In genomic region chr9:132539071-132539470, GRCh38 we compare ENCODE assay signal across 21 cellular contexts. TPM values are rescaled to one million over a fixed set of nuclear protein-coding genes. Genes with fewer than 3 reads are reported as not detected.
A peak's percentile ranks its signal among the peaks of the same experiment; 100 is the strongest.
DNase-seq lines count a peak whose midpoint lies in the region; ATAC-seq and TF ChIP-seq lines count a peak whose summit lies in the region.
"Had no signal": no experiment of that assay in that cellular context is flagged by ENCODE, and none has a peak within 500 bp of the region (broad histone marks: within the 10 kb centered on the region; RNA-seq: fewer than 3 reads in every experiment).

No MANE protein-coding gene starts in this region.

- no peak overlapping the region for H3K27ac Mint-ChIP-seq in HFFc6
- H3K27ac Mint-ChIP-seq: CD4-positive, alpha-beta T cell; GM23338 had no signal

- TF ChIP-seq POLR2A in suprapubic skin (IDR thresholded peaks at IDR 0.05), result no peak

- TF ChIP-seq EP300 in suprapubic skin (IDR thresholded peaks at IDR 0.05), result no peak

- ATAC-seq in mucosa of descending colon, result peak; percentile 78
- ATAC-seq: GM23338 had no signal

- H3K27me3 ChIP-seq in colonic mucosa (no peaks in the 10 kb centered on the region), suprapubic skin (peaks cover 11% of the 10 kb centered on the region)

- DNase-seq in NCI-H748 (lab: John Stamatoyannopoulos, UW; ENCODE audit: unreplicated experiment) (peak; percentile 19), NCI-H748 treated with DMSO at 0.1 percent for 48 hours (lab: John Stamatoyannopoulos, UW) (no peak), colonic mucosa (peak; percentile 27), mucosa of descending colon (peak; percentile 19 to 48 (median 37)), suprapubic skin (ENCODE audit: low spot score in 2 of 2) (no peak), HFFc6 (no peak), RWPE1 (ENCODE audit: low spot score) (no peak)
- no peak for DNase-seq in stimulated activated CD4-positive, alpha-beta T cell treated with anti-CD3 and anti-CD28 coated beads, Interleukin-4, amount 100 ng/mL, for 24 hours
- DNase-seq: AML-193; Caco-2; CD4-positive, alpha-beta T cell; DMS153; DMS79; GDM1; HCEC 1CT had no signal

- H3K36me3 Mint-ChIP-seq in HFFc6 (ENCODE audit: low read depth), result no peaks in the 10 kb centered on the region

- H3K27ac ChIP-seq in colonic mucosa (no peak overlapping the region), suprapubic skin (no peak overlapping the region), RWPE1 (no peak overlapping the region)
- H3K27ac ChIP-seq: 22Rv1, A549, C4-2B, HL-60 had no signal

- TF ChIP-seq CTCF in colonic mucosa (IDR thresholded peaks at IDR 0.05) (no peak), mucosa of descending colon (IDR thresholded peaks at IDR 0.05) (no peak), suprapubic skin (IDR thresholded peaks at IDR 0.05) (no peak), HFFc6 (IDR thresholded peaks at IDR 0.05) (no peak), RWPE1 (conservative IDR thresholded peaks at IDR 0.05; ENCODE audit: low read depth) (no peak)

- POLR2A ChIA-PET in RWPE1 (lab: Yijun Ruan, JAX; ENCODE audit: low non-redundant PET), result no interaction called here

- H3K36me3 ChIP-seq in colonic mucosa (no peaks in the 10 kb centered on the region), mucosa of descending colon (ENCODE audit: low read depth) (no peaks in the 10 kb centered on the region), suprapubic skin (no peaks in the 10 kb centered on the region)

- H3K4me1 ChIP-seq in colonic mucosa (no peaks in the 10 kb centered on the region), mucosa of descending colon (ENCODE audit: low read depth) (peaks cover 6% of the 10 kb centered on the region), suprapubic skin (no peaks in the 10 kb centered on the region)
- H3K4me1 ChIP-seq: A549, Caco-2 had no signal

- no peak overlapping the region for H3K4me3 ChIP-seq in colonic mucosa
- no peak overlapping the region for H3K4me3 ChIP-seq in mucosa of descending colon
- no peak overlapping the region for H3K4me3 ChIP-seq in suprapubic skin
- H3K4me3 ChIP-seq: A549, GM23338 had no signal

- H3K9me3 Mint-ChIP-seq in HFFc6, result peaks cover 5% of the 10 kb centered on the region

- H3K4me1 Mint-ChIP-seq in HFFc6 (ENCODE audit: low read depth), result no peaks in the 10 kb centered on the region

- H3K27me3 Mint-ChIP-seq in HFFc6 (ENCODE audit: insufficient read depth), result peaks cover 48% of the 10 kb centered on the region

- no peak overlapping the region for H3K9ac ChIP-seq in colonic mucosa (ENCODE audit: low read depth in 2 of 2, low read length in 2 of 2)

- H3K9me3 ChIP-seq in colonic mucosa (no peaks in the 10 kb centered on the region), mucosa of descending colon (peaks cover 4% of the 10 kb centered on the region), suprapubic skin (peaks cover 3% of the 10 kb centered on the region)

- H3K4me3 Mint-ChIP-seq in HFFc6, result no peak overlapping the region
- H3K4me3 Mint-ChIP-seq: CD4-positive, alpha-beta T cell; GM23338 had no signal

- intact Hi-C loops in colonic mucosa (cut with DNase I), result no loop called here
- intact Hi-C loops in mucosa of descending colon (cut with DNase I, micrococcal nuclease), result loop anchor here in 1 of 2 donors (10.0 kb wide), 1 partner anchor 64 kb away; no protein-coding TSS in a partner anchor

- CTCF ChIA-PET in RWPE1 (lab: Yijun Ruan, JAX), result interaction anchor here (0.6 kb wide), 2 partner anchors 12 to 669 kb away, joined by 3 to 5 read pairs; no protein-coding TSS in a partner anchor

- 78% methylated on average over 9 of the region's 9 CpGs for WGBS in suprapubic skin

RNA-seq across cellular contexts. Expression of gene BARHL1, which starts 43.3 kb away (rescaled TPM):
- not detected for total RNA-seq in colonic mucosa
- not detected for total RNA-seq in mucosa of descending colon
- total RNA-seq in suprapubic skin, result not detected
- not detected for total RNA-seq in HFFc6 (2021; fragmentation: NEBNext Ultra II Directional; extraction: Animal tissue kit (Norgen Biotek cat#: 25700))
- total RNA-seq: Caco-2; CD4-positive, alpha-beta T cell; Daoy; GM23338 had no signal

Comparison
In these comparisons a context has a peak if more than half of its experiments do, and no peak if none do; other contexts are left out.
1. DNase-seq: peak in NCI-H748 (single experiment), colonic mucosa (single experiment) and mucosa of descending colon (3 of 3); none in NCI-H748 treated with DMSO at 0.1 percent for 48 hours (single experiment), suprapubic skin (0 of 2), HFFc6 (single experiment), stimulated activated CD4-positive, alpha-beta T cell treated with anti-CD3 and anti-CD28 coated beads, Interleukin-4, amount 100 ng/mL, for 24 hours (single experiment) and RWPE1 (single experiment).